8 cellular contexts compared by ENCODE assay signal in the genomic region with DNA sequence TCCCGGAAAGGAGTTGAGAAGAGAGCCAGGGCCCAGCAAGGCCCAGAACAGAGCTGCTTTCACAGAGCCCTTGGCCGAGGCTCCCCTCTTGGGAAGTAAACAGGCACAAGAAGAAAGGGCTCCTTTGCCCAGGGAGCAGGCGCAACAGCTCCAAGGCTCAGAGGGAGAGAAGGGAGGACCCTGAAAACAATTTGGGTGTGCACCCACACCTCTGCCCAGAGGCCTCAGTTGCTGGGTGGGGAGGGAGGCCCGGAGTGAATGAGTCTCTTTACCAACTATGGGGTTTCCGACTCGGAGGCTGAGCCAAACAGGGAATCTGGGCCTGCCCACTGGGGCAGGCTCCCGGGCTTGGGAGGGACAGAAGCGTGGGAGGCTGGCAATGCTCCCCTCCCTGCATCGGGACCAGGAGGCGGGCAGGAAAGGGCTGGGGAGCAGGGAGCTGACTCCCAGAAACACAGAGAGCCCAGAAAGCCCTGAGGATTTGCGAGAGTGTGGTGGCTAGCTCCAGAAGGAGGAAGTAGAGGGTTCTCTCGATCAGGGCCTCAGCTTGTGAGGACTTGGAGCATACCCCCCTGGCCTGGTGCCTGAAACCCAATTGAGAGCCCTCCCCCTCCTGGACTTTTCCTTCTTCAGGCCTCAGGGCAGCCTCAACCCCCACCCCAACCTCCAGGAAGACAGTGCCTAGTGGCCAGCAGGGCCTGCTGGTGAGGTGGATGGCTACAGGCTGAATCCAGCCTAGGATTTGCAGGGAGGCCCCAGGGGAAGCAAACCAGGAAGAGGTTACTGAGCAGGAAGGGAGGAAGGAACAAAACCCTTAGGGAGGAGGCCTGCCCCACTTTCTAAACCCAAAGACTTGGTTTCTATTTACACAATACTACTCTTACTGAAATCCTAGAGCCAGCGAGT. TPM values are rescaled to one million over a fixed set of nuclear protein-coding genes. Genes with fewer than 3 reads are reported as not detected.
DNase-seq lines count a peak whose midpoint lies in the region; ATAC-seq and TF ChIP-seq lines count a peak whose summit lies in the region.

No MANE protein-coding gene starts in this region.

- H3K4me3 ChIP-seq in breast epithelium (peak overlapping the region in 1 of 3 donors; percentile 19), skin epidermis (no peak overlapping the region)

- no peak for TF ChIP-seq CTCF in RWPE1 (conservative IDR thresholded peaks at IDR 0.05; ENCODE audit: low read depth)
- peak; percentile 13 to 42 (median 24) for TF ChIP-seq CTCF in breast epithelium (IDR thresholded peaks at IDR 0.05)
- no peak for TF ChIP-seq CTCF in GM13977 (IDR thresholded peaks at IDR 0.05; ENCODE audit: extremely low read depth, insufficient read depth, missing control alignments)
- no peak for TF ChIP-seq CTCF in GM13976 (IDR thresholded peaks at IDR 0.05; ENCODE audit: borderline replicate concordance, control extremely low read depth, extremely low read depth, insufficient read depth, missing control alignments)

- CTCF ChIA-PET in RWPE1 (lab: Yijun Ruan, JAX): interaction anchor here (0.6 to 2.1 kb wide), 8 partner anchors 14 to 443 kb away, joined by 3 to 6 read pairs (median 3); a partner anchor contains a TSS

- peak; percentile 83 for DNase-seq in GDM1 (lab: John Stamatoyannopoulos, UW)
- peak; percentile 94 for DNase-seq in RWPE1 (ENCODE audit: low spot score)
- peak; percentile 73 to 91 for DNase-seq in breast epithelium (ENCODE audit: low spot score in 2 of 2)
- peak; percentile 64 for DNase-seq in iris pigment epithelial cell (ENCODE audit: low read depth)
- DNase-seq in GM13977 (ENCODE audit: low spot score): no peak
- no peak for DNase-seq in GM13976 (ENCODE audit: low spot score)

- H3K4me1 ChIP-seq in breast epithelium: peaks cover 20 to 27% of the 10 kb centered on the region in 2 donors

- H3K36me3 ChIP-seq in breast epithelium: no peaks in the 10 kb centered on the region

- ATAC-seq in GM18870 (IDR thresholded peaks at IDR 0.05; ENCODE audit: unreplicated experiment): no peak

- intact Hi-C loops in breast epithelium (cut with DNase I; ENCODE audit: low total_unique reads): no loop called here

- peak overlapping the region; percentile 84 for H3K27ac ChIP-seq in RWPE1
- peak overlapping the region; percentile 85 to 99 for H3K27ac ChIP-seq in breast epithelium
- peak overlapping the region; percentile 39 to 96 (median 89) for H3K27ac ChIP-seq in skin epidermis

- no peaks in the 10 kb centered on the region for H3K9me3 ChIP-seq in breast epithelium

- no peaks in the 10 kb centered on the region for H3K27me3 ChIP-seq in breast epithelium

- in situ Hi-C loops in GM13977 (cut with MboI; ENCODE audit: low pct_unique_long_range_greater_than_20kb, low sequenced_read_pairs, unreplicated experiment) (loop anchor here (10.0 kb wide), 1 partner anchor 399 kb away; a partner anchor contains a TSS), GM13976 (cut with MboI; ENCODE audit: low sequenced_read_pairs, unreplicated experiment) (no loop called here)

- POLR2A ChIA-PET in RWPE1 (lab: Yijun Ruan, JAX; ENCODE audit: low non-redundant PET): interaction anchor here (1.2 kb wide), 1 partner anchor 60 kb away, joined by 9 read pairs; a partner anchor contains a TSS

- TF ChIP-seq POLR2A in breast epithelium (IDR thresholded peaks at IDR 0.05): no peak

RNA-seq across cellular contexts. Expression of a gene that starts 6.2 kb away (rescaled TPM):
- under 1 TPM in 2 of 3 donors, not detected in 1; under 0.01 to 0.29 TPM for total RNA-seq in breast epithelium

RNA-seq across cellular contexts. Expression of a gene that starts 59.9 kb away (rescaled TPM):
- total RNA-seq in breast epithelium: 10 to 100 TPM; 33.4 to 58.7 (median 34.7) TPM

Comparison
In these comparisons a context has a peak if more than half of its experiments do, and no peak if none do; other contexts are left out.
1. DNase-seq: peak in GDM1 (single experiment), RWPE1 (single experiment), breast epithelium (2 of 2) and iris pigment epithelial cell (single experiment); none in GM13977 (single experiment) and GM13976 (single experiment).
2. CTCF ChIP-seq: peak in breast epithelium (3 of 3); none in RWPE1 (single experiment), GM13977 (single experiment) and GM13976 (single experiment).
3. Peak in every context shown above with its lines, with median percentiles within 50 percentile points of each other: H3K27ac ChIP-seq.